Comparison of ENCODE assay signal across 1 cellular context in genomic region chr22:45639747-45640102, GRCh38.
TF ChIP-seq lines count a peak whose summit lies in the region.

No MANE protein-coding gene starts in this region.

TF ChIP-seq in A549, 52 proteins besides CTCF, POLR2A, EP300 and RAD21 (continued from another document):
- no peak for TF ChIP-seq REST (IDR thresholded peaks at IDR 0.05)
- no peak for TF ChIP-seq HOXB13 (CRISPR knock-in tag; IDR thresholded peaks at IDR 0.05; ENCODE audit: low read depth)
- TF ChIP-seq KDM1A (IDR thresholded peaks at IDR 0.05; ENCODE audit: low read depth) = no peak
- TF ChIP-seq EHMT2 (IDR thresholded peaks at IDR 0.05; ENCODE audit: low read depth) = no peak
- TF ChIP-seq EHF (CRISPR knock-in tag; IDR thresholded peaks at IDR 0.05) = 0 out of 2 replicates have a peak, but pooled peaks have one; percentile 13
- peak; percentile 87 for TF ChIP-seq E2F6 (IDR thresholded peaks at IDR 0.05; ENCODE audit: borderline replicate concordance, low read depth)
- no peak for TF ChIP-seq RFX5 (IDR thresholded peaks at IDR 0.05)
- TF ChIP-seq ZSCAN20 (CRISPR knock-in tag; IDR thresholded peaks at IDR 0.05) = no peak
- no peak for TF ChIP-seq ZC3H11A (IDR thresholded peaks at IDR 0.05)
- TF ChIP-seq BHLHE40 (IDR thresholded peaks at IDR 0.05; ENCODE audit: low read depth, low read length) = no peak
- TF ChIP-seq CBX2 (IDR thresholded peaks at IDR 0.05; ENCODE audit: borderline replicate concordance, low read depth) = no peak
- TF ChIP-seq FOXS1 (CRISPR knock-in tag; IDR thresholded peaks at IDR 0.05) = peak; percentile 12; the same call in 1 of the 2 replicates
- TF ChIP-seq RCOR1 (IDR thresholded peaks at IDR 0.05; ENCODE audit: low read depth, low read length) = no peak
- TF ChIP-seq POLR2AphosphoS2 (conservative IDR thresholded peaks at IDR 0.05; ENCODE audit: low read length) = no peak
- TF ChIP-seq MAX (IDR thresholded peaks at IDR 0.05) = peak; percentile 64
- no peak for TF ChIP-seq SMC3 (IDR thresholded peaks at IDR 0.05)
- no peak for TF ChIP-seq TFCP2L1 (CRISPR knock-in tag; IDR thresholded peaks at IDR 0.05)
- TF ChIP-seq FOSB (CRISPR knock-in tag; IDR thresholded peaks at IDR 0.05) = no peak
- no peak for TF ChIP-seq NFE2L2 (conservative IDR thresholded peaks at IDR 0.05; ENCODE audit: low read length)
- TF ChIP-seq TP53 (CRISPR knock-in tag; IDR thresholded peaks at IDR 0.05) = 0 out of 2 replicates have a peak, but pooled peaks have one; percentile 41
- no peak for TF ChIP-seq FOSL2 (IDR thresholded peaks at IDR 0.05)
- no peak for TF ChIP-seq FOSL2 (CRISPR knock-in tag; IDR thresholded peaks at IDR 0.05)
- TF ChIP-seq USF2 (IDR thresholded peaks at IDR 0.05) = no peak
- TF ChIP-seq ZNF302 (CRISPR knock-in tag; IDR thresholded peaks at IDR 0.05) = no peak
- no peak for TF ChIP-seq GATA3 (IDR thresholded peaks at IDR 0.05; ENCODE audit: borderline replicate concordance)
- TF ChIP-seq PBX3 (IDR thresholded peaks at IDR 0.05) = no peak
- TF ChIP-seq RARB (CRISPR knock-in tag; IDR thresholded peaks at IDR 0.05) = no peak
- TF ChIP-seq PHF8 (IDR thresholded peaks at IDR 0.05; ENCODE audit: borderline replicate concordance, low read depth) = no peak
- TF ChIP-seq HOXB5 (CRISPR knock-in tag; IDR thresholded peaks at IDR 0.05) = no peak
- no peak for TF ChIP-seq JUN (IDR thresholded peaks at IDR 0.05)
- TF ChIP-seq NR3C1 (IDR thresholded peaks at IDR 0.05) = no peak
- no peak for TF ChIP-seq HDAC2 (IDR thresholded peaks at IDR 0.05)
- TF ChIP-seq JUNB (IDR thresholded peaks at IDR 0.05) = no peak
- TF ChIP-seq HEYL (CRISPR knock-in tag; IDR thresholded peaks at IDR 0.05) = no peak
TF ChIP-seq in A549: peak in this region for 6.
